Comparison of ENCODE assay signal across 9 cellular contexts in genomic region chr12:32400866-32401265, GRCh38. TPM values are rescaled to one million over a fixed set of nuclear protein-coding genes. Genes with fewer than 3 reads are reported as not detected.
DNase-seq lines count a peak whose midpoint lies in the region; ATAC-seq, FAIRE-seq and TF ChIP-seq lines count a peak whose summit lies in the region.
"Had no signal": no experiment of that assay in that cellular context is flagged by ENCODE, and none has a peak within 500 bp of the region (broad histone marks: within the 10 kb centered on the region; RNA-seq: fewer than 3 reads in every experiment).

No MANE protein-coding gene starts in this region.

- H3K79me2 ChIP-seq in KMS-11 (ENCODE audit: insufficient read depth, low read depth) (no peaks in the 10 kb centered on the region), astrocyte (ENCODE audit: insufficient read depth, low read length) (no peaks in the 10 kb centered on the region)

- peak overlapping the region; percentile 90 for H3K4me3 Mint-ChIP-seq in astrocyte (ENCODE audit: unreplicated experiment)

- peak overlapping the region; percentile 85 for H3K27ac Mint-ChIP-seq in astrocyte (ENCODE audit: unreplicated experiment)

- H3K9ac ChIP-seq in KMS-11 (no peak overlapping the region), astrocyte (ENCODE audit: low read length) (no peak overlapping the region)

- TF ChIP-seq POLR2A in spleen (IDR thresholded peaks at IDR 0.05) = no peak

- no peaks in the 10 kb centered on the region for H3K9me3 Mint-ChIP-seq in astrocyte (ENCODE audit: unreplicated experiment)

- no peak for DNase-seq in astrocyte (ENCODE audit: low read depth)
- DNase-seq in NCI-H510A treated with DMSO at 0.1 percent for 48 hours (lab: John Stamatoyannopoulos, UW) = no peak
- DNase-seq in occipital lobe (lab: John Stamatoyannopoulos, UW) = no peak
- no peak for DNase-seq in spleen
- DNase-seq: NCI-H1436 had no signal

- intact Hi-C loops in spleen (cut with DNase I; ENCODE audit: low total_unique reads) = no loop called here

- no peak for FAIRE-seq in astrocyte (lab: Jason Lieb, UNC)
- FAIRE-seq in islet of Langerhans (lab: Jason Lieb, UNC) = peak; percentile 9

- H3K27me3 Mint-ChIP-seq in astrocyte (ENCODE audit: low read depth, unreplicated experiment) = peaks cover 2% of the 10 kb centered on the region

- TF ChIP-seq CTCF in KMS-11 (conservative IDR thresholded peaks at IDR 0.05; ENCODE audit: low read depth, low read length) (no peak), astrocyte (IDR thresholded peaks at IDR 0.05; ENCODE audit: insufficient read depth, low read depth, low read length) (no peak), spleen (IDR thresholded peaks at IDR 0.05 in 8 of 11, conservative IDR thresholded peaks at IDR 0.05 in 3 of 11) (no peak)

- no peak for ATAC-seq in GM18519 (IDR thresholded peaks at IDR 0.05; ENCODE audit: low FRiP score, unreplicated experiment)

- H3K27ac ChIP-seq in KMS-11 = no peak overlapping the region
- H3K27ac ChIP-seq in astrocyte (ENCODE audit: low read depth, low read length) = no peak overlapping the region
- peak overlapping the region in 6 of 21 experiments; percentile 64 to 83 (median 80) for H3K27ac ChIP-seq in skin epidermis
- H3K27ac ChIP-seq in spleen = no peak overlapping the region

- H3K4me3 ChIP-seq in KMS-11 (IDR thresholded peaks at IDR 0.05; ENCODE audit: insufficient read depth, low read depth, low read length) (no peak overlapping the region), astrocyte (ENCODE audit: insufficient read depth, low read depth, low read length) (no peak overlapping the region), skin epidermis (peak overlapping the region in 4 of 7 experiments; percentile 54 to 79 (median 68)), spleen (no peak overlapping the region)

- H3K4me1 ChIP-seq in KMS-11 (ENCODE audit: low read depth, poor library complexity, severe bottlenecking) = peaks cover 8% of the 10 kb centered on the region
- H3K4me1 ChIP-seq in astrocyte (ENCODE audit: insufficient read depth, low read length) = peaks cover 4% of the 10 kb centered on the region
- H3K4me1 ChIP-seq in spleen = peaks cover 0 to 32% (median 18%) of the 10 kb centered on the region in 6 donors

- WGBS in spleen, 5 donors = 59 to 68% (median 61%) methylated on average over 2 of the region's 2 CpGs

- H3K9me3 ChIP-seq in astrocyte (ENCODE audit: insufficient read depth, low read depth, low read length) (no peaks in the 10 kb centered on the region), spleen (no peaks in the 10 kb centered on the region)

- H3K4me1 Mint-ChIP-seq in astrocyte (ENCODE audit: low read depth, unreplicated experiment) = peaks cover 4% of the 10 kb centered on the region

- H4K20me1 ChIP-seq in KMS-11 (ENCODE audit: insufficient read depth) (no peaks in the 10 kb centered on the region), astrocyte (ENCODE audit: insufficient read depth, low read length) (no peaks in the 10 kb centered on the region)

- H3K4me2 ChIP-seq in KMS-11 (peak overlapping the region; percentile 72; the same call in 1 of the 2 replicates), astrocyte (ENCODE audit: low read length) (no peak overlapping the region)

- peaks cover 3% of the 10 kb centered on the region for H3K36me3 Mint-ChIP-seq in astrocyte (ENCODE audit: low read depth, unreplicated experiment)

- H3K27me3 ChIP-seq in KMS-11 (ENCODE audit: insufficient read depth, low read depth) (no peaks in the 10 kb centered on the region), astrocyte (ENCODE audit: insufficient read depth, low read length) (peaks cover 9% of the 10 kb centered on the region), spleen (replicated peaks in 1 of 7) (peaks cover 0 to 56% (median 11%) of the 10 kb centered on the region in 7 donors)

- H3K36me3 ChIP-seq in KMS-11 (ENCODE audit: insufficient read depth) = no peaks in the 10 kb centered on the region
- no peaks in the 10 kb centered on the region for H3K36me3 ChIP-seq in astrocyte (ENCODE audit: insufficient read depth, low read length)
- H3K36me3 ChIP-seq in spleen = no peaks in the 10 kb centered on the region

- H2AFZ ChIP-seq in KMS-11 (ENCODE audit: low read depth) (no peak overlapping the region), astrocyte (ENCODE audit: low read depth, low read length) (no peak overlapping the region)

RNA-seq across cellular contexts. Expression of gene FGD4, which starts 1.5 kb away (rescaled TPM):
- total RNA-seq in astrocyte (16.2 and 18.7 TPM in 2 replicates), occipital lobe (86.3 TPM), spleen (10 to 100 TPM; 18.3 to 44.4 (median 36.7) TPM)
- polyA plus RNA-seq in spleen = 1 to 10 TPM; 1.0 to 3.1 (median 1.2) TPM

Comparison
In these comparisons a context has a peak if more than half of its experiments do, and no peak if none do; other contexts are left out.
1. H3K4me3 ChIP-seq: peak in skin epidermis (4 of 7); none in KMS-11 (single experiment), astrocyte (single experiment) and spleen (0 of 8).